In genomic region chr10:106713846-106714245, GRCh38 we compare ENCODE assay signal across 38 cellular contexts.
"Had no signal": no experiment of that assay in that cellular context is flagged by ENCODE, and none has a peak within 500 bp of the region (broad histone marks: within the 10 kb centered on the region; RNA-seq: fewer than 3 reads in every experiment).

No MANE protein-coding gene starts in this region.

- H3K9me3 ChIP-seq: adrenal gland, body of pancreas, breast epithelium had no signal

- H3K4me3 Mint-ChIP-seq: activated B cell treated with CpG ODN at 0.5 μM for 24 hours; activated CD4-positive, alpha-beta memory T cell treated with anti-CD3 and anti-CD28 coated beads, Interleukin-2, amount 10 ng/mL, durations not matched to agents 7 days and 5 days; activated CD4-positive, alpha-beta T cell treated with anti-CD3 and anti-CD28 coated beads for 36 hours; activated CD4-positive, alpha-beta T cell treated with anti-CD3 and anti-CD28 coated beads, Interleukin-2, amount 10 ng/mL, durations not matched to agents 7 days and 5 days; activated CD8-positive, alpha-beta memory T cell treated with anti-CD3 and anti-CD28 coated beads, Interleukin-2, amount 10 ng/mL, durations not matched to agents 7 days and 5 days; activated CD8-positive, alpha-beta T cell treated with anti-CD3 and anti-CD28 coated beads, Interleukin-2, amount 10 ng/mL, durations not matched to agents 7 days and 5 days; activated naive CD4-positive, alpha-beta T cell treated with anti-CD3 and anti-CD28 coated beads for 36 hours; activated naive CD8-positive, alpha-beta T cell treated with anti-CD3 and anti-CD28 coated beads for 36 hours; activated T-cell treated with anti-CD3 and anti-CD28 coated beads, Interleukin-2, amount 50 U/mL, for 24 hours; activated T-cell treated with anti-CD3 and anti-CD28 coated beads, Interleukin-2, amount 50 U/mL, for 72 hours; activated T-helper 1 cell treated with anti-CD3 and anti-CD28 coated beads, Interleukin-12 subunit alpha, Interleukin-12 subunit beta, Interleukin-2, Interleukin-4 antibody, amounts not matched to agents 30 ng/mL and 10 ng/mL and 1 ng/mL, durations not matched to agents 14 hours and 24 hours and 36 hours; activated T-helper 17 cell treated with anti-CD3 and anti-CD28 coated beads, Interleukin-2, amount 50 U/mL, for 72 hours; central memory CD8-positive, alpha-beta T cell; T-helper 1 cell treated with Interleukin-12 subunit alpha and Interleukin-12 subunit beta and Interleukin-4 antibody, amounts not matched to agents 30 μg/mL and 1 μg/mL, for 36 hours; T-helper 2 cell treated with Interferon-gamma antibody and Interleukin-4, amounts not matched to agents 5 μg/mL and 100 μg/mL, for 36 hours had no signal

- H3K27me3 Mint-ChIP-seq: activated B cell treated with CpG ODN at 0.5 μM for 24 hours; activated CD4-positive, alpha-beta memory T cell treated with anti-CD3 and anti-CD28 coated beads, Interleukin-2, amount 10 ng/mL, durations not matched to agents 7 days and 5 days; activated CD4-positive, alpha-beta T cell treated with anti-CD3 and anti-CD28 coated beads, Interleukin-2, amount 10 ng/mL, durations not matched to agents 7 days and 5 days; activated CD8-positive, alpha-beta memory T cell treated with anti-CD3 and anti-CD28 coated beads, Interleukin-2, amount 10 ng/mL, durations not matched to agents 7 days and 5 days; activated T-cell treated with anti-CD3 and anti-CD28 coated beads, Interleukin-2, amount 50 U/mL, for 24 hours; activated T-helper 17 cell treated with anti-CD3 and anti-CD28 coated beads, Interleukin-2, amount 50 U/mL, for 72 hours; central memory CD8-positive, alpha-beta T cell had no signal

- H3K36me3 ChIP-seq: adrenal gland, brain microvascular endothelial cell, breast epithelium had no signal

- H3K36me3 Mint-ChIP-seq: activated CD8-positive, alpha-beta memory T cell treated with anti-CD3 and anti-CD28 coated beads, Interleukin-2, amount 10 ng/mL, durations not matched to agents 7 days and 5 days; activated naive CD8-positive, alpha-beta T cell treated with anti-CD3 and anti-CD28 coated beads for 36 hours had no signal

- H3K4me1 Mint-ChIP-seq: activated B cell treated with CpG ODN at 0.5 μM for 24 hours; activated CD4-positive, alpha-beta memory T cell treated with anti-CD3 and anti-CD28 coated beads, Interleukin-2, amount 10 ng/mL, durations not matched to agents 7 days and 5 days; activated CD4-positive, alpha-beta T cell treated with anti-CD3 and anti-CD28 coated beads for 36 hours; activated CD4-positive, alpha-beta T cell treated with anti-CD3 and anti-CD28 coated beads, Interleukin-2, amount 10 ng/mL, durations not matched to agents 7 days and 5 days; activated CD8-positive, alpha-beta memory T cell treated with anti-CD3 and anti-CD28 coated beads, Interleukin-2, amount 10 ng/mL, durations not matched to agents 7 days and 5 days; activated naive CD8-positive, alpha-beta T cell treated with anti-CD3 and anti-CD28 coated beads for 36 hours; activated T-helper 17 cell treated with anti-CD3 and anti-CD28 coated beads, Interleukin-2, amount 50 U/mL, for 72 hours; central memory CD8-positive, alpha-beta T cell had no signal

- H3K4me1 ChIP-seq: adrenal gland, body of pancreas, breast epithelium had no signal

- FAIRE-seq: astrocyte, TTC549 had no signal

- H3K27ac ChIP-seq: adrenal gland, body of pancreas, brain microvascular endothelial cell, breast epithelium, VCaP had no signal

- H3K27me3 ChIP-seq: adrenal gland, body of pancreas, brain microvascular endothelial cell, breast epithelium had no signal

- H3K4me3 ChIP-seq: adrenal gland, body of pancreas, breast epithelium had no signal

- ATAC-seq: activated CD4-positive, alpha-beta T cell treated with anti-CD3 and anti-CD28 coated beads for 36 hours; activated CD8-positive, alpha-beta memory T cell treated with anti-CD3 and anti-CD28 coated beads, Interleukin-2, amount 10 ng/mL, durations not matched to agents 7 days and 5 days; activated CD8-positive, alpha-beta T cell treated with anti-CD3 and anti-CD28 coated beads, Interleukin-2, amount 10 ng/mL, durations not matched to agents 7 days and 5 days; activated naive CD4-positive, alpha-beta T cell treated with anti-CD3 and anti-CD28 coated beads, Interleukin-2, amount 50 U/mL, for 72 hours; activated T-cell treated with anti-CD3 and anti-CD28 coated beads, Interleukin-2, amount 50 U/mL, for 72 hours; activated T-helper 17 cell treated with anti-CD3 and anti-CD28 coated beads, Interleukin-2, amount 50 U/mL, for 72 hours; body of pancreas had no signal

- H3K9me3 Mint-ChIP-seq: activated CD4-positive, alpha-beta T cell treated with anti-CD3 and anti-CD28 coated beads, Interleukin-2, amount 10 ng/mL, durations not matched to agents 7 days and 5 days; activated naive CD8-positive, alpha-beta T cell treated with anti-CD3 and anti-CD28 coated beads for 36 hours; activated T-helper 1 cell treated with anti-CD3 and anti-CD28 coated beads, Interleukin-12 subunit alpha, Interleukin-12 subunit beta, Interleukin-2, Interleukin-4 antibody, amounts not matched to agents 30 ng/mL and 10 ng/mL and 1 ng/mL, durations not matched to agents 14 hours and 24 hours and 36 hours; T-helper 2 cell treated with Interferon-gamma antibody and Interleukin-4, amounts not matched to agents 5 μg/mL and 100 μg/mL, for 36 hours had no signal

- DNase-seq: activated B cell treated with CpG ODN at 0.5 μM for 24 hours; activated CD4-positive, alpha-beta memory T cell treated with anti-CD3 and anti-CD28 coated beads, Interleukin-2, amount 10 ng/mL, durations not matched to agents 7 days and 5 days; activated CD4-positive, alpha-beta T cell treated with anti-CD3 and anti-CD28 coated beads for 1 hour; activated CD4-positive, alpha-beta T cell treated with anti-CD3 and anti-CD28 coated beads for 36 hours; activated CD4-positive, alpha-beta T cell treated with anti-CD3 and anti-CD28 coated beads for 48 hours; activated CD4-positive, alpha-beta T cell treated with anti-CD3 and anti-CD28 coated beads, Interleukin-2, amount 10 ng/mL, durations not matched to agents 7 days and 5 days; activated CD4-positive, alpha-beta T cell treated with anti-CD3 and anti-CD28 coated beads, Interleukin-2, amount 50 U/mL, for 48 hours; activated CD8-positive, alpha-beta memory T cell treated with anti-CD3 and anti-CD28 coated beads for 24 hours; activated CD8-positive, alpha-beta memory T cell treated with anti-CD3 and anti-CD28 coated beads, Interleukin-2, amount 10 ng/mL, durations not matched to agents 7 days and 5 days; activated CD8-positive, alpha-beta memory T cell treated with anti-CD3 and anti-CD28 coated beads, Interleukin-2, amount 50 U/mL, for 48 hours; activated CD8-positive, alpha-beta T cell treated with anti-CD3 and anti-CD28 coated beads, Interleukin-2, amount 10 ng/mL, durations not matched to agents 7 days and 5 days; activated effector memory CD4-positive, alpha-beta T cell treated with anti-CD3 and anti-CD28 coated beads, Interleukin-2, amount 50 U/mL, for 16 hours; activated gamma-delta T cell treated with Interleukin-2 at 50 U/mL for 16 hours; activated naive CD4-positive, alpha-beta T cell; activated naive CD4-positive, alpha-beta T cell treated with anti-CD3 and anti-CD28 coated beads for 36 hours; activated naive CD4-positive, alpha-beta T cell treated with anti-CD3 and anti-CD28 coated beads, Interleukin-2, amount 50 U/mL, for 16 hours; activated naive CD8-positive, alpha-beta T cell treated with anti-CD3 and anti-CD28 coated beads for 36 hours; activated T-cell treated with anti-CD3 and anti-CD28 coated beads, Interleukin-2, amount 50 U/mL, for 24 hours; activated T-cell treated with anti-CD3 and anti-CD28 coated beads, Interleukin-2, amount 50 U/mL, for 72 hours; adrenal gland; amniotic stem cell; aorta; body of pancreas; brain microvascular endothelial cell; caudate nucleus; cerebellar nuclear complex; T-helper 2 cell; T-helper 9 cell had no signal
